In genomic region chr22:28542980-28543621, GRCh38 we compare ENCODE assay signal across 10 cellular contexts.
"Had no signal": no experiment of that assay in that cellular context is flagged by ENCODE, and none has a peak within 500 bp of the region (broad histone marks: within the 10 kb centered on the region; RNA-seq: fewer than 3 reads in every experiment).

No MANE protein-coding gene starts in this region.

- H3K27ac Mint-ChIP-seq: GM23338, H9, HFFc6, IgD-negative memory B cell had no signal

- H3K4me2 ChIP-seq: GM23338 had no signal

- DNase-seq: H9, HCEC 1CT, HFFc6, Kasumi-1, KG1 had no signal

- H3K4me3 ChIP-seq: GM23338 had no signal

- H3K27me3 Mint-ChIP-seq: IgD-negative memory B cell had no signal

- H2AFZ ChIP-seq: GM23338 had no signal

- H3K4me1 Mint-ChIP-seq: IgD-negative memory B cell had no signal

- H3K4me3 Mint-ChIP-seq: GM23338, H9, HFFc6, IgD-negative memory B cell had no signal

- FAIRE-seq: H1, H54, HTR-8/SVneo had no signal

- ATAC-seq: GM23338 had no signal
